30 cellular contexts compared by ENCODE assay signal in genomic region chr2:72583376-72583775, GRCh38.
"Had no signal": no experiment of that assay in that cellular context is flagged by ENCODE, and none has a peak within 500 bp of the region (broad histone marks: within the 10 kb centered on the region; RNA-seq: fewer than 3 reads in every experiment).

No MANE protein-coding gene starts in this region.

- H3K36me3 Mint-ChIP-seq: naive B cell had no signal

- H3K4me1 ChIP-seq: lower lobe of right lung, neural progenitor cell, parathyroid adenoma, prostate gland, right atrium auricular region, testis, tibial artery had no signal

- H3K9me3 ChIP-seq: esophagus muscularis mucosa, lower lobe of right lung, mucosa of descending colon, prostate gland, right atrium auricular region, sigmoid colon, spleen, testis, tibial artery had no signal

- H3K27ac ChIP-seq: coronary artery, esophagus muscularis mucosa, heart right ventricle, lower lobe of right lung, neural progenitor cell, parathyroid adenoma, prostate gland, right atrium auricular region, sigmoid colon, skin epidermis, spleen, testis, tibial artery had no signal

- H3K9me3 Mint-ChIP-seq: natural killer cell treated with Interleukin-12 subunit alpha and Interleukin-12 subunit beta and Interleukin-15 and Interleukin-18, amount 100 ng/mL, for 72 hours had no signal

- H3K9ac ChIP-seq: neural progenitor cell, parathyroid adenoma had no signal

- H3K4me3 Mint-ChIP-seq: naive B cell; natural killer cell treated with Interleukin-12 subunit alpha and Interleukin-12 subunit beta and Interleukin-15 and Interleukin-18, amount 100 ng/mL, for 72 hours; neural progenitor cell; stimulated activated memory B cell treated with anti-CD40 and anti-IgM and Interleukin-4, amounts not matched to agents 10 μg/mL and 1 μg/mL and 100 μg/mL, for 72 hours; type B pancreatic cell had no signal

- H3K4me3 ChIP-seq: coronary artery, esophagus muscularis mucosa, heart right ventricle, lower lobe of right lung, mucosa of descending colon, neural progenitor cell, prostate gland, right atrium auricular region, sigmoid colon, skin epidermis, spleen, testis, tibial artery had no signal

- H3K27ac Mint-ChIP-seq: natural killer cell treated with Interleukin-12 subunit alpha and Interleukin-12 subunit beta and Interleukin-15 and Interleukin-18, amount 100 ng/mL, for 72 hours; neural progenitor cell; stimulated activated memory B cell treated with anti-CD40 and anti-IgM and Interleukin-4, amounts not matched to agents 10 μg/mL and 1 μg/mL and 100 μg/mL, for 72 hours; type B pancreatic cell had no signal

- ATAC-seq: heart right ventricle; left colon; left ventricle myocardium superior; lower lobe of right lung; mucosa of descending colon; natural killer cell treated with Interleukin-12 subunit alpha and Interleukin-12 subunit beta and Interleukin-15 and Interleukin-18, amount 100 ng/mL, for 72 hours; stimulated activated memory B cell treated with anti-CD40 and anti-IgM and Interleukin-4, amounts not matched to agents 10 μg/mL and 1 μg/mL and 100 μg/mL, for 72 hours; stimulated activated naive CD8-positive, alpha-beta T cell treated with anti-CD3 and anti-CD28 coated beads, Interleukin-15, Interleukin-2, amounts not matched to agents 100 U/mL and 50 U/mL, for 24 hours had no signal

- H3K36me3 ChIP-seq: esophagus muscularis mucosa, heart right ventricle, lower lobe of right lung, neural progenitor cell, prostate gland, right atrium auricular region, sigmoid colon, spleen, tibial artery had no signal

- H3K27me3 ChIP-seq: esophagus muscularis mucosa, heart right ventricle, neural progenitor cell, right atrium auricular region, sigmoid colon, spleen, testis, tibial artery had no signal

- DNase-seq: dermis blood vessel endothelial cell; effector memory CD4-positive, alpha-beta T cell; foreskin melanocyte; glutamatergic neuron; heart right ventricle; hippocampal formation; islet precursor cell; kidney glomerular epithelial cell; left colon; left ventricle myocardium superior; lower lobe of right lung; mucosa of descending colon; naive B cell; sigmoid colon; spleen; stimulated activated CD4-positive, alpha-beta T cell treated with anti-CD3 and anti-CD28 coated beads, Interleukin-4, amount 100 ng/mL, for 4 hours; stimulated activated naive CD8-positive, alpha-beta T cell treated with anti-CD3 and anti-CD28 coated beads, Interleukin-15, Interleukin-2, amounts not matched to agents 100 U/mL and 50 U/mL, for 24 hours; substantia nigra; testis; tibial artery had no signal

- H3K27me3 Mint-ChIP-seq: natural killer cell treated with Interleukin-12 subunit alpha and Interleukin-12 subunit beta and Interleukin-15 and Interleukin-18, amount 100 ng/mL, for 72 hours; stimulated activated memory B cell treated with anti-CD40 and anti-IgM and Interleukin-4, amounts not matched to agents 10 μg/mL and 1 μg/mL and 100 μg/mL, for 72 hours; type B pancreatic cell had no signal

- H3K4me1 Mint-ChIP-seq: naive B cell, neural progenitor cell had no signal
